In genomic region chr1:69540052-69540451, GRCh38 we compare ENCODE assay signal across 1 cellular context.
TF ChIP-seq lines count a peak whose summit lies in the region.

No MANE protein-coding gene starts in this region.

TF ChIP-seq in K562, 482 proteins besides CTCF, POLR2A, EP300 and RAD21 (continued from another document and continues in another):
- TF ChIP-seq, protein P1, sequence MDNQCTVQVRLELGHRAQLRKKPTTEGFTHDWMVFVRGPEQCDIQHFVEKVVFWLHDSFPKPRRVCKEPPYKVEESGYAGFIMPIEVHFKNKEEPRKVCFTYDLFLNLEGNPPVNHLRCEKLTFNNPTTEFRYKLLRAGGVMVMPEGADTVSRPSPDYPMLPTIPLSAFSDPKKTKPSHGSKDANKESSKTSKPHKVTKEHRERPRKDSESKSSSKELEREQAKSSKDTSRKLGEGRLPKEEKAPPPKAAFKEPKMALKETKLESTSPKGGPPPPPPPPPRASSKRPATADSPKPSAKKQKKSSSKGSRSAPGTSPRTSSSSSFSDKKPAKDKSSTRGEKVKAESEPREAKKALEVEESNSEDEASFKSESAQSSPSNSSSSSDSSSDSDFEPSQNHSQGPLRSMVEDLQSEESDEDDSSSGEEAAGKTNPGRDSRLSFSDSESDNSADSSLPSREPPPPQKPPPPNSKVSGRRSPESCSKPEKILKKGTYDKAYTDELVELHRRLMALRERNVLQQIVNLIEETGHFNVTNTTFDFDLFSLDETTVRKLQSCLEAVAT (IDR thresholded peaks at IDR 0.05) = peak in 1 of 2 experiments; percentile 65; a peak in 1 of 4 replicates
- TF ChIP-seq CBX2 (IDR thresholded peaks at IDR 0.05; ENCODE audit: insufficient read depth, low read length, poor library complexity, severe bottlenecking) (no peak), HDAC3 (IDR thresholded peaks at IDR 0.05; ENCODE audit: borderline replicate concordance, partially characterized antibody) (peak; percentile 81), SRSF1 (IDR thresholded peaks at IDR 0.05; ENCODE audit: low read depth, low read length) (no peak), ZNF277 (CRISPR knock-in tag; IDR thresholded peaks at IDR 0.05; ENCODE audit: borderline replicate concordance) (no peak), PML (IDR thresholded peaks at IDR 0.05; ENCODE audit: low read length) (peak; percentile 96), MCM5 (IDR thresholded peaks at IDR 0.05; ENCODE audit: low read depth) (no peak), GTF2A2 (tag; IDR thresholded peaks at IDR 0.05) (no peak), ZKSCAN1 (IDR thresholded peaks at IDR 0.05; ENCODE audit: low read depth, low read length) (no peak), ZBED1 (IDR thresholded peaks at IDR 0.05) (peak; percentile 60; the same call in 1 of the 2 replicates), CAMTA2 (CRISPR knock-in tag; conservative IDR thresholded peaks at IDR 0.05) (no peak), XRCC4 (IDR thresholded peaks at IDR 0.05; ENCODE audit: extremely low read depth, insufficient read depth, insufficient read length) (no peak), KDM2B (CRISPR knock-in tag; IDR thresholded peaks at IDR 0.05) (no peak), CBFA2T3 (IDR thresholded peaks at IDR 0.05) (peak; percentile 99), MEIS2 (IDR thresholded peaks at IDR 0.05; ENCODE audit: partially characterized antibody) (peak; percentile 78), ZNF133 (CRISPR knock-in tag; IDR thresholded peaks at IDR 0.05) (no peak), CTBP1 (IDR thresholded peaks at IDR 0.05; ENCODE audit: borderline replicate concordance) (peak; percentile 56; the same call in 1 of the 2 replicates), NRF1 (conservative IDR thresholded peaks at IDR 0.05 in 1 of 2, IDR thresholded peaks at IDR 0.05 in 1 of 2) (no peak), SNAPC5 (CRISPR knock-in tag; IDR thresholded peaks at IDR 0.05) (no peak), BRF1 (IDR thresholded peaks at IDR 0.05; ENCODE audit: borderline replicate concordance, extremely low read depth, insufficient read length) (no peak), BCL6 (CRISPR knock-in tag; IDR thresholded peaks at IDR 0.05) (peak; percentile 51; the same call in 1 of the 2 replicates), PRPF4 (IDR thresholded peaks at IDR 0.05; ENCODE audit: insufficient read depth, low read depth, low read length, poor library complexity, severe bottlenecking) (no peak), FOXK1 (CRISPR knock-in tag; IDR thresholded peaks at IDR 0.05; ENCODE audit: borderline replicate concordance) (no peak), NFE2 (IDR thresholded peaks at IDR 0.05; ENCODE audit: low read depth) (no peak), U2AF2 (optimal IDR thresholded peaks at IDR 0.05; ENCODE audit: low read depth, low read length) (no peak), HEY1 (CRISPR knock-in tag; IDR thresholded peaks at IDR 0.05; ENCODE audit: borderline replicate concordance) (no peak), SPI1 (IDR thresholded peaks at IDR 0.05; ENCODE audit: borderline replicate concordance, low read depth, low read length) (no peak), MECOM (CRISPR knock-in tag; IDR thresholded peaks at IDR 0.05) (no peak), RB1 (IDR thresholded peaks at IDR 0.05; ENCODE audit: low read depth) (no peak), ATF7 (IDR thresholded peaks at IDR 0.05) (no peak), GATA2 (CRISPR knock-in tag; IDR thresholded peaks at IDR 0.05) (peak; percentile 80), ETS2 (tag; IDR thresholded peaks at IDR 0.05; ENCODE audit: borderline replicate concordance, poor library complexity, severe bottlenecking) (no peak), ZNF384 (IDR thresholded peaks at IDR 0.05; ENCODE audit: low read depth, low read length) (peak; percentile 64), ZNF655 (CRISPR knock-in tag; IDR thresholded peaks at IDR 0.05) (no peak), GATAD2A (IDR thresholded peaks at IDR 0.05) (no peak), CBX5 (IDR thresholded peaks at IDR 0.05; ENCODE audit: borderline replicate concordance, low read depth) (0 out of 2 replicates have a peak, but pooled peaks have one; percentile 9), ERF (CRISPR knock-in tag; IDR thresholded peaks at IDR 0.05) (no peak), HLTF (IDR thresholded peaks at IDR 0.05) (no peak), HNRNPUL1 (IDR thresholded peaks at IDR 0.05; ENCODE audit: low read length) (no peak), ZNF174 (CRISPR knock-in tag; IDR thresholded peaks at IDR 0.05) (no peak), CEBPG (CRISPR knock-in tag; IDR thresholded peaks at IDR 0.05) (no peak), CEBPG (tag; conservative IDR thresholded peaks at IDR 0.05 in 1 of 2, IDR thresholded peaks at IDR 0.05 in 1 of 2) (no peak), ZNF41 (CRISPR knock-in tag; conservative IDR thresholded peaks at IDR 0.05) (no peak), ZNF766 (CRISPR knock-in tag; conservative IDR thresholded peaks at IDR 0.05) (0 out of 2 replicates have a peak, but pooled peaks have one; percentile 50), RFX1 (IDR thresholded peaks at IDR 0.05) (no peak), KLF13 (tag; IDR thresholded peaks at IDR 0.05; ENCODE audit: borderline replicate concordance, low read depth) (no peak), GMEB1 (CRISPR knock-in tag; IDR thresholded peaks at IDR 0.05) (no peak), RBBP5 (IDR thresholded peaks at IDR 0.05; ENCODE audit: borderline replicate concordance, insufficient read depth, low read length, poor library complexity, severe bottlenecking) (no peak), PYGO2 (tag; IDR thresholded peaks at IDR 0.05) (no peak), NFIC (IDR thresholded peaks at IDR 0.05) (peak; percentile 92), MAFF (IDR thresholded peaks at IDR 0.05; ENCODE audit: low read length) (no peak), TAF15 (IDR thresholded peaks at IDR 0.05; ENCODE audit: low read depth, low read length) (no peak), TRIM24 (IDR thresholded peaks at IDR 0.05) (peak; percentile 96), FOSL1 (tag; conservative IDR thresholded peaks at IDR 0.05) (no peak; the same call in 1 of the 2 replicates), RBM39 (optimal IDR thresholded peaks at IDR 0.05; ENCODE audit: low read depth, low read length) (no peak), TEAD2 (tag; IDR thresholded peaks at IDR 0.05) (no peak), BMI1 (IDR thresholded peaks at IDR 0.05; ENCODE audit: low read length) (no peak), THRAP3 (IDR thresholded peaks at IDR 0.05; ENCODE audit: borderline replicate concordance) (no peak), ZNF707 (CRISPR knock-in tag; conservative IDR thresholded peaks at IDR 0.05) (no peak), MTF1 (CRISPR knock-in tag; IDR thresholded peaks at IDR 0.05; ENCODE audit: borderline replicate concordance) (no peak), HMGN3 (IDR thresholded peaks at IDR 0.05; ENCODE audit: borderline replicate concordance, extremely low read depth, insufficient read length, low read depth, low read length) (no peak), TARDBP (IDR thresholded peaks at IDR 0.05) (no peak), SRSF3 (IDR thresholded peaks at IDR 0.05; ENCODE audit: insufficient read depth, low read length) (no peak), ZEB2 (IDR thresholded peaks at IDR 0.05) (no peak), KLF6 (CRISPR knock-in tag; IDR thresholded peaks at IDR 0.05; ENCODE audit: borderline replicate concordance) (no peak), POU5F1 (IDR thresholded peaks at IDR 0.05; ENCODE audit: borderline replicate concordance, low read depth, low read length, partially characterized antibody) (no peak), PHB2 (IDR thresholded peaks at IDR 0.05; ENCODE audit: low read depth) (peak; percentile 93)
- TF ChIP-seq, protein P2, sequence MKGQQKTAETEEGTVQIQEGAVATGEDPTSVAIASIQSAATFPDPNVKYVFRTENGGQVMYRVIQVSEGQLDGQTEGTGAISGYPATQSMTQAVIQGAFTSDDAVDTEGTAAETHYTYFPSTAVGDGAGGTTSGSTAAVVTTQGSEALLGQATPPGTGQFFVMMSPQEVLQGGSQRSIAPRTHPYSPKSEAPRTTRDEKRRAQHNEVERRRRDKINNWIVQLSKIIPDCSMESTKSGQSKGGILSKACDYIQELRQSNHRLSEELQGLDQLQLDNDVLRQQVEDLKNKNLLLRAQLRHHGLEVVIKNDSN (CRISPR knock-in tag; IDR thresholded peaks at IDR 0.05) = no peak
- TF ChIP-seq, protein P3, sequence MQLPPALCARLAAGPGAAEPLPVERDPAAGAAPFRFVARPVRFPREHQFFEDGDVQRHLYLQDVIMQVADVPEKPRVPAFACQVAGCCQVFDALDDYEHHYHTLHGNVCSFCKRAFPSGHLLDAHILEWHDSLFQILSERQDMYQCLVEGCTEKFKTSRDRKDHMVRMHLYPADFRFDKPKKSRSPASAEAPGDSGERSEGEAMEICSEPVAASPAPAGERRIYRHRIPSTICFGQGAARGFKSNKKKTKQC (CRISPR knock-in tag; IDR thresholded peaks at IDR 0.05) = no peak
- TF ChIP-seq, protein P4, sequence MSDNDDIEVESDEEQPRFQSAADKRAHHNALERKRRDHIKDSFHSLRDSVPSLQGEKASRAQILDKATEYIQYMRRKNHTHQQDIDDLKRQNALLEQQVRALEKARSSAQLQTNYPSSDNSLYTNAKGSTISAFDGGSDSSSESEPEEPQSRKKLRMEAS (CRISPR knock-in tag; IDR thresholded peaks at IDR 0.05) = no peak
- TF ChIP-seq, protein P5, sequence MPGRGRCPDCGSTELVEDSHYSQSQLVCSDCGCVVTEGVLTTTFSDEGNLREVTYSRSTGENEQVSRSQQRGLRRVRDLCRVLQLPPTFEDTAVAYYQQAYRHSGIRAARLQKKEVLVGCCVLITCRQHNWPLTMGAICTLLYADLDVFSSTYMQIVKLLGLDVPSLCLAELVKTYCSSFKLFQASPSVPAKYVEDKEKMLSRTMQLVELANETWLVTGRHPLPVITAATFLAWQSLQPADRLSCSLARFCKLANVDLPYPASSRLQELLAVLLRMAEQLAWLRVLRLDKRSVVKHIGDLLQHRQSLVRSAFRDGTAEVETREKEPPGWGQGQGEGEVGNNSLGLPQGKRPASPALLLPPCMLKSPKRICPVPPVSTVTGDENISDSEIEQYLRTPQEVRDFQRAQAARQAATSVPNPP (IDR thresholded peaks at IDR 0.05; ENCODE audit: borderline replicate concordance, insufficient read depth, insufficient read length) = no peak
- TF ChIP-seq, protein P6, sequence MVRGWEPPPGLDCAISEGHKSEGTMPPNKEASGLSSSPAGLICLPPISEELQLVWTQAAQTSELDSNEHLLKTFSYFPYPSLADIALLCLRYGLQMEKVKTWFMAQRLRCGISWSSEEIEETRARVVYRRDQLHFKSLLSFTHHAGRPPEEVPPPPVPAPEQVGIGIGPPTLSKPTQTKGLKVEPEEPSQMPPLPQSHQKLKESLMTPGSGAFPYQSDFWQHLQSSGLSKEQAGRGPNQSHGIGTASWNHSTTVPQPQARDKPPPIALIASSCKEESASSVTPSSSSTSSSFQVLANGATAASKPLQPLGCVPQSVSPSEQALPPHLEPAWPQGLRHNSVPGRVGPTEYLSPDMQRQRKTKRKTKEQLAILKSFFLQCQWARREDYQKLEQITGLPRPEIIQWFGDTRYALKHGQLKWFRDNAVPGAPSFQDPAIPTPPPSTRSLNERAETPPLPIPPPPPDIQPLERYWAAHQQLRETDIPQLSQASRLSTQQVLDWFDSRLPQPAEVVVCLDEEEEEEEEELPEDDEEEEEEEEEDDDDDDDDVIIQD (CRISPR knock-in tag; IDR thresholded peaks at IDR 0.05) = no peak
- TF ChIP-seq, protein P7, sequence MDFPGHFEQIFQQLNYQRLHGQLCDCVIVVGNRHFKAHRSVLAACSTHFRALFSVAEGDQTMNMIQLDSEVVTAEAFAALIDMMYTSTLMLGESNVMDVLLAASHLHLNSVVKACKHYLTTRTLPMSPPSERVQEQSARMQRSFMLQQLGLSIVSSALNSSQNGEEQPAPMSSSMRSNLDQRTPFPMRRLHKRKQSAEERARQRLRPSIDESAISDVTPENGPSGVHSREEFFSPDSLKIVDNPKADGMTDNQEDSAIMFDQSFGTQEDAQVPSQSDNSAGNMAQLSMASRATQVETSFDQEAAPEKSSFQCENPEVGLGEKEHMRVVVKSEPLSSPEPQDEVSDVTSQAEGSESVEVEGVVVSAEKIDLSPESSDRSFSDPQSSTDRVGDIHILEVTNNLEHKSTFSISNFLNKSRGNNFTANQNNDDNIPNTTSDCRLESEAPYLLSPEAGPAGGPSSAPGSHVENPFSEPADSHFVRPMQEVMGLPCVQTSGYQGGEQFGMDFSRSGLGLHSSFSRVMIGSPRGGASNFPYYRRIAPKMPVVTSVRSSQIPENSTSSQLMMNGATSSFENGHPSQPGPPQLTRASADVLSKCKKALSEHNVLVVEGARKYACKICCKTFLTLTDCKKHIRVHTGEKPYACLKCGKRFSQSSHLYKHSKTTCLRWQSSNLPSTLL (IDR thresholded peaks at IDR 0.05) = no peak
